Comparison of ENCODE assay signal across 1 cellular context in genomic region chr2:127526142-127526939, GRCh38.
TF ChIP-seq lines count a peak whose summit lies in the region.

TSS of gene IWS1 (minus strand) at chr2:127526489. CDS start at chr2:127526208, 281 bp downstream.

TF ChIP-seq in HepG2, 621 proteins besides CTCF, POLR2A, EP300 and RAD21 (continued from another document and continues in another):
- no peak for TF ChIP-seq AFF4 (CRISPR knock-in tag; IDR thresholded peaks at IDR 0.05)
- TF ChIP-seq, protein P1, sequence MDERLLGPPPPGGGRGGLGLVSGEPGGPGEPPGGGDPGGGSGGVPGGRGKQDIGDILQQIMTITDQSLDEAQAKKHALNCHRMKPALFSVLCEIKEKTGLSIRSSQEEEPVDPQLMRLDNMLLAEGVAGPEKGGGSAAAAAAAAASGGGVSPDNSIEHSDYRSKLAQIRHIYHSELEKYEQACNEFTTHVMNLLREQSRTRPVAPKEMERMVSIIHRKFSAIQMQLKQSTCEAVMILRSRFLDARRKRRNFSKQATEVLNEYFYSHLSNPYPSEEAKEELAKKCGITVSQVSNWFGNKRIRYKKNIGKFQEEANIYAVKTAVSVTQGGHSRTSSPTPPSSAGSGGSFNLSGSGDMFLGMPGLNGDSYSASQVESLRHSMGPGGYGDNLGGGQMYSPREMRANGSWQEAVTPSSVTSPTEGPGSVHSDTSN (CRISPR knock-in tag; IDR thresholded peaks at IDR 0.05), result no peak
- peak; percentile 92 for TF ChIP-seq POLR2G (IDR thresholded peaks at IDR 0.05; ENCODE audit: low read depth, low read length)
- no peak for TF ChIP-seq RAD51 (IDR thresholded peaks at IDR 0.05; ENCODE audit: borderline replicate concordance)
- no peak for TF ChIP-seq RCOR2 (CRISPR knock-in tag; IDR thresholded peaks at IDR 0.05)
- no peak for TF ChIP-seq SOX6 (IDR thresholded peaks at IDR 0.05)
- peak; percentile 46; the same call in 1 of the 2 replicates for TF ChIP-seq SOX6 (CRISPR knock-in tag; IDR thresholded peaks at IDR 0.05)
- no peak for TF ChIP-seq HMGA1 (CRISPR knock-in tag; conservative IDR thresholded peaks at IDR 0.05)
- peak; percentile 86 for TF ChIP-seq ARHGAP35 (CRISPR knock-in tag; IDR thresholded peaks at IDR 0.05; ENCODE audit: borderline replicate concordance)
- TF ChIP-seq NR2F1 (CRISPR knock-in tag; IDR thresholded peaks at IDR 0.05), result peak; percentile 42 to 63; a peak in 3 of 4 replicates
- TF ChIP-seq ZNF318 (CRISPR knock-in tag; IDR thresholded peaks at IDR 0.05), result no peak
- no peak for TF ChIP-seq ZSCAN30 (CRISPR knock-in tag; IDR thresholded peaks at IDR 0.05)
- peak; percentile 91 for TF ChIP-seq POGZ (CRISPR knock-in tag; IDR thresholded peaks at IDR 0.05)
- TF ChIP-seq HHEX (CRISPR knock-in tag; IDR thresholded peaks at IDR 0.05), result no peak
- TF ChIP-seq ZNF264 (CRISPR knock-in tag; IDR thresholded peaks at IDR 0.05), result no peak
- no peak for TF ChIP-seq ZNF644 (CRISPR knock-in tag; IDR thresholded peaks at IDR 0.05; ENCODE audit: low read depth)
- TF ChIP-seq SIX1 (CRISPR knock-in tag; IDR thresholded peaks at IDR 0.05; ENCODE audit: borderline replicate concordance), result no peak
- TF ChIP-seq ZNF678 (CRISPR knock-in tag; IDR thresholded peaks at IDR 0.05), result 0 out of 2 replicates have a peak, but pooled peaks have one; percentile 38
- TF ChIP-seq ZNF552 (CRISPR knock-in tag; IDR thresholded peaks at IDR 0.05; ENCODE audit: borderline replicate concordance), result no peak; the same call in 1 of the 2 replicates
- peak; percentile 31 for TF ChIP-seq NR0B2 (CRISPR knock-in tag; IDR thresholded peaks at IDR 0.05)
- 0 out of 2 replicates have a peak, but pooled peaks have one; percentile 40 for TF ChIP-seq ZNF33A (CRISPR knock-in tag; IDR thresholded peaks at IDR 0.05; ENCODE audit: borderline replicate concordance)
- peak; percentile 30 for TF ChIP-seq U2AF1 (optimal IDR thresholded peaks at IDR 0.05; ENCODE audit: low read depth, low read length)
- TF ChIP-seq MXD4 (CRISPR knock-in tag; IDR thresholded peaks at IDR 0.05), result peak; percentile 93
- TF ChIP-seq CREBL2 (CRISPR knock-in tag; IDR thresholded peaks at IDR 0.05; ENCODE audit: borderline replicate concordance), result peak; percentile 38; the same call in 1 of the 2 replicates
- peak; percentile 64 for TF ChIP-seq HOXA5 (CRISPR knock-in tag; IDR thresholded peaks at IDR 0.05)
- TF ChIP-seq MXI1 (IDR thresholded peaks at IDR 0.05; ENCODE audit: borderline replicate concordance, low read depth, low read length), result peak; percentile 11; the same call in 2 of the 3 replicates
- no peak for TF ChIP-seq SATB2 (CRISPR knock-in tag; IDR thresholded peaks at IDR 0.05)
- TF ChIP-seq ZNF879 (CRISPR knock-in tag; IDR thresholded peaks at IDR 0.05), result 0 out of 2 replicates have a peak, but pooled peaks have one; percentile 80
- TF ChIP-seq, protein P2, sequence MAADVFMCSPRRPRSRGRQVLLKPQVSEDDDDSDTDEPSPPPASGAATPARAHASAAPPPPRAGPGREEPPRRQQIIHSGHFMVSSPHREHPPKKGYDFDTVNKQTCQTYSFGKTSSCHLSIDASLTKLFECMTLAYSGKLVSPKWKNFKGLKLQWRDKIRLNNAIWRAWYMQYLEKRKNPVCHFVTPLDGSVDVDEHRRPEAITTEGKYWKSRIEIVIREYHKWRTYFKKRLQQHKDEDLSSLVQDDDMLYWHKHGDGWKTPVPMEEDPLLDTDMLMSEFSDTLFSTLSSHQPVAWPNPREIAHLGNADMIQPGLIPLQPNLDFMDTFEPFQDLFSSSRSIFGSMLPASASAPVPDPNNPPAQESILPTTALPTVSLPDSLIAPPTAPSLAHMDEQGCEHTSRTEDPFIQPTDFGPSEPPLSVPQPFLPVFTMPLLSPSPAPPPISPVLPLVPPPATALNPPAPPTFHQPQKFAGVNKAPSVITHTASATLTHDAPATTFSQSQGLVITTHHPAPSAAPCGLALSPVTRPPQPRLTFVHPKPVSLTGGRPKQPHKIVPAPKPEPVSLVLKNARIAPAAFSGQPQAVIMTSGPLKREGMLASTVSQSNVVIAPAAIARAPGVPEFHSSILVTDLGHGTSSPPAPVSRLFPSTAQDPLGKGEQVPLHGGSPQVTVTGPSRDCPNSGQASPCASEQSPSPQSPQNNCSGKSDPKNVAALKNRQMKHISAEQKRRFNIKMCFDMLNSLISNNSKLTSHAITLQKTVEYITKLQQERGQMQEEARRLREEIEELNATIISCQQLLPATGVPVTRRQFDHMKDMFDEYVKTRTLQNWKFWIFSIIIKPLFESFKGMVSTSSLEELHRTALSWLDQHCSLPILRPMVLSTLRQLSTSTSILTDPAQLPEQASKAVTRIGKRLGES (CRISPR knock-in tag; IDR thresholded peaks at IDR 0.05; ENCODE audit: borderline replicate concordance), result no peak
- peak; percentile 43; the same call in 1 of the 2 replicates for TF ChIP-seq RFXAP (CRISPR knock-in tag; IDR thresholded peaks at IDR 0.05; ENCODE audit: borderline replicate concordance)
- peak; percentile 43; the same call in 1 of the 2 replicates for TF ChIP-seq IRF9 (CRISPR knock-in tag; IDR thresholded peaks at IDR 0.05; ENCODE audit: borderline replicate concordance)
- TF ChIP-seq ZNF660 (CRISPR knock-in tag; IDR thresholded peaks at IDR 0.05; ENCODE audit: borderline replicate concordance, low read depth), result no peak
- TF ChIP-seq TBP (CRISPR knock-in tag; IDR thresholded peaks at IDR 0.05), result no peak
- 0 out of 2 replicates have a peak, but pooled peaks have one; percentile 21 for TF ChIP-seq ZNF773 (CRISPR knock-in tag; IDR thresholded peaks at IDR 0.05; ENCODE audit: borderline replicate concordance)
- peak; percentile 62; the same call in 1 of the 2 replicates for TF ChIP-seq ERF (CRISPR knock-in tag; IDR thresholded peaks at IDR 0.05)
- TF ChIP-seq HOXA9 (CRISPR knock-in tag; IDR thresholded peaks at IDR 0.05; ENCODE audit: borderline replicate concordance), result no peak
- TF ChIP-seq CBX5 (CRISPR knock-in tag; IDR thresholded peaks at IDR 0.05; ENCODE audit: borderline replicate concordance), result peak; percentile 52
- TF ChIP-seq REST (IDR thresholded peaks at IDR 0.05; ENCODE audit: borderline replicate concordance in 1 of 2, low read depth in 1 of 2, low read length in 2 of 2), result peak in 1 of 2 experiments; percentile 48; a peak in 1 of 4 replicates
- TF ChIP-seq NFIB (CRISPR knock-in tag; IDR thresholded peaks at IDR 0.05; ENCODE audit: borderline replicate concordance), result no peak
- no peak for TF ChIP-seq ZNF138 (CRISPR knock-in tag; IDR thresholded peaks at IDR 0.05; ENCODE audit: low read depth)
